In genomic region chr5:43555895-43556606, GRCh38 we compare ENCODE assay signal across 1 cellular context.
TF ChIP-seq lines count a peak whose summit lies in the region.

No MANE protein-coding gene starts in this region.

TF ChIP-seq in H1, 55 proteins besides CTCF, POLR2A, EP300 and RAD21:
- TF ChIP-seq ATF2 (IDR thresholded peaks at IDR 0.05; ENCODE audit: low read length) (no peak), USF2 (IDR thresholded peaks at IDR 0.05; ENCODE audit: low read length) (0 out of 2 replicates have a peak, but pooled peaks have one; percentile 2), MAX (IDR thresholded peaks at IDR 0.05) (peak; percentile 60), BACH1 (IDR thresholded peaks at IDR 0.05; ENCODE audit: low read length) (no peak), CHD7 (IDR thresholded peaks at IDR 0.05; ENCODE audit: insufficient replicate concordance, low read length) (no peak), KDM5A (IDR thresholded peaks at IDR 0.05; ENCODE audit: low read length) (no peak), TAF7 (optimal IDR thresholded peaks at IDR 0.05; ENCODE audit: borderline replicate concordance, low read depth, low read length) (peak; percentile 49), MAFK (IDR thresholded peaks at IDR 0.05; ENCODE audit: low read depth, low read length) (no peak), SAP30 (IDR thresholded peaks at IDR 0.05; ENCODE audit: insufficient read depth, insufficient replicate concordance, low read length) (no peak), CBX5 (IDR thresholded peaks at IDR 0.05; ENCODE audit: low read depth, low read length) (no peak), TAF1 (IDR thresholded peaks at IDR 0.05; ENCODE audit: low read depth, low read length) (peak; percentile 62), NANOG (IDR thresholded peaks at IDR 0.05; ENCODE audit: insufficient read depth, low read depth, low read length, poor library complexity, severe bottlenecking) (no peak), SIN3A (conservative IDR thresholded peaks at IDR 0.05 in 1 of 2, IDR thresholded peaks at IDR 0.05 in 1 of 2; ENCODE audit: low read depth in 1 of 2, low read length in 2 of 2) (peak in 1 of 2 experiments; percentile 52; a peak in 1 of 4 replicates), SIX5 (IDR thresholded peaks at IDR 0.05; ENCODE audit: low read depth, low read length) (no peak), SP4 (IDR thresholded peaks at IDR 0.05; ENCODE audit: low read length) (no peak), RXRA (IDR thresholded peaks at IDR 0.05; ENCODE audit: insufficient read depth, low read depth, low read length) (no peak), GABPA (IDR thresholded peaks at IDR 0.05; ENCODE audit: borderline replicate concordance, insufficient read depth, low read length) (no peak), TBP (IDR thresholded peaks at IDR 0.05; ENCODE audit: low read depth, low read length) (peak; percentile 72), EZH2 (IDR thresholded peaks at IDR 0.05; ENCODE audit: low read depth, low read length, severe bottlenecking) (no peak), KDM4A (IDR thresholded peaks at IDR 0.05; ENCODE audit: low read depth, low read length, severe bottlenecking) (peak; percentile 41), POLR2AphosphoS5 (IDR thresholded peaks at IDR 0.05; ENCODE audit: low read depth, low read length) (peak; percentile 56), ASH2L (IDR thresholded peaks at IDR 0.05; ENCODE audit: low read length) (peak; percentile 63), SRF (IDR thresholded peaks at IDR 0.05; ENCODE audit: low read depth, low read length) (no peak), SIRT6 (IDR thresholded peaks at IDR 0.05; ENCODE audit: low read length) (no peak), TCF12 (IDR thresholded peaks at IDR 0.05; ENCODE audit: low read depth, low read length) (no peak)
